In genomic region chr19:16495982-16496612, GRCh38 we compare ENCODE assay signal across 9 cellular contexts. TPM values are rescaled to one million over a fixed set of nuclear protein-coding genes. Genes with fewer than 3 reads are reported as not detected.
A peak's percentile ranks its signal among the peaks of the same experiment; 100 is the strongest.
DNase-seq lines count a peak whose midpoint lies in the region; ATAC-seq and TF ChIP-seq lines count a peak whose summit lies in the region.
"Had no signal": no experiment of that assay in that cellular context is flagged by ENCODE, and none has a peak within 500 bp of the region (broad histone marks: within the 10 kb centered on the region; RNA-seq: fewer than 3 reads in every experiment).

Gene C19orf44 (plus strand): TSS chr19:16496394. CDS start chr19:16500793, 4,399 bp downstream.
A gene with protein sequence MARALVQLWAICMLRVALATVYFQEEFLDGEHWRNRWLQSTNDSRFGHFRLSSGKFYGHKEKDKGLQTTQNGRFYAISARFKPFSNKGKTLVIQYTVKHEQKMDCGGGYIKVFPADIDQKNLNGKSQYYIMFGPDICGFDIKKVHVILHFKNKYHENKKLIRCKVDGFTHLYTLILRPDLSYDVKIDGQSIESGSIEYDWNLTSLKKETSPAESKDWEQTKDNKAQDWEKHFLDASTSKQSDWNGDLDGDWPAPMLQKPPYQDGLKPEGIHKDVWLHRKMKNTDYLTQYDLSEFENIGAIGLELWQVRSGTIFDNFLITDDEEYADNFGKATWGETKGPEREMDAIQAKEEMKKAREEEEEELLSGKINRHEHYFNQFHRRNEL (minus strand): TSS chr19:16496167. CDS start chr19:16496129, 38 bp downstream.

- intact Hi-C loops in spleen (cut with DNase I; ENCODE audit: low total_unique reads) = no loop called here

- H3K9me3 ChIP-seq in spleen = no peaks in the 10 kb centered on the region

- TF ChIP-seq POLR2A in spleen (IDR thresholded peaks at IDR 0.05) = peak in 1 of 3 donors; percentile 41

- peaks cover 0 to 23% (median 12%) of the 10 kb centered on the region in 6 donors for H3K4me1 ChIP-seq in spleen

- 1 to 2% (median 1%) methylated on average over 35 to 52 of the region's 52 CpGs for WGBS in spleen, 5 donors

- H3K27ac Mint-ChIP-seq in central memory CD8-positive, alpha-beta T cell (ENCODE audit: low read depth) = peak within 1 kb of the TSS; percentile 86

- peak within 1 kb of the TSS; percentile 60 to 81 (median 74) for H3K4me3 ChIP-seq in spleen

- no peaks in the 10 kb centered on the region for H3K27me3 ChIP-seq in spleen (replicated peaks in 1 of 7)

- H3K27ac ChIP-seq in spleen = peak within 1 kb of the TSS; percentile 55 to 87 (median 80)

- H3K9me3 Mint-ChIP-seq in central memory CD8-positive, alpha-beta T cell = no peaks in the 10 kb centered on the region

- peaks cover 0 to 6% (median 1%) of the 10 kb centered on the region in 6 donors for H3K36me3 ChIP-seq in spleen

- H3K27me3 Mint-ChIP-seq in central memory CD8-positive, alpha-beta T cell = no peaks in the 10 kb centered on the region

- ATAC-seq in GM19025 (IDR thresholded peaks at IDR 0.05; ENCODE audit: low read depth, unreplicated experiment) (peak; percentile 96), HG03280 (IDR thresholded peaks at IDR 0.05; ENCODE audit: unreplicated experiment) (peak; percentile 98)
- ATAC-seq in central memory CD8-positive, alpha-beta T cell (replicated peaks; ENCODE audit: extremely low read depth, poor library complexity, severe bottlenecking) = peak; percentile 100

- no peak; the same call in 1 of the 2 replicates for TF ChIP-seq CTCF in AG09319 (IDR thresholded peaks at IDR 0.05; ENCODE audit: low read depth, low read length)
- TF ChIP-seq CTCF in spleen (IDR thresholded peaks at IDR 0.05 in 8 of 11, conservative IDR thresholded peaks at IDR 0.05 in 3 of 11) = peak in 9 of 11 experiments; percentile 20 to 61 (median 30)

- peaks cover 11% of the 10 kb centered on the region for H3K4me1 Mint-ChIP-seq in central memory CD8-positive, alpha-beta T cell

- H3K4me3 Mint-ChIP-seq in central memory CD8-positive, alpha-beta T cell = peak within 1 kb of the TSS; percentile 88

- H3K36me3 Mint-ChIP-seq in central memory CD8-positive, alpha-beta T cell (ENCODE audit: insufficient read depth) = peaks cover 1% of the 10 kb centered on the region

- DNase-seq in AG09319 (ENCODE audit: extremely low read depth, low read depth) (peak; percentile 93), NCI-H345 (lab: John Stamatoyannopoulos, UW) (peak; percentile 96), inferior parietal cortex (ENCODE audit: extremely low spot score) (peak; percentile 99), spleen (peak; percentile 98)
- peak; percentile 90 to 96 (median 95) for DNase-seq in activated CD4-positive, CD25-positive, alpha-beta regulatory T cell (lab: John Stamatoyannopoulos, UW)
- DNase-seq in central memory CD8-positive, alpha-beta T cell (ENCODE audit: low spot score in 2 of 2) = peak; percentile 89 to 94

RNA-seq across cellular contexts. Expression of gene C19orf44, which starts in this region (rescaled TPM):
- 1 to 10 TPM; 3.1 to 7.5 (median 4.8) TPM for total RNA-seq in spleen
- polyA plus RNA-seq in spleen = 1 to 10 TPM; 2.3 to 4.3 (median 3.8) TPM

RNA-seq across cellular contexts. Expression of the second gene that starts in this region (rescaled TPM):
- total RNA-seq in spleen = not detected
- polyA plus RNA-seq in spleen = under 1 TPM; 0.07 to 0.10 (median 0.08) TPM
- total RNA-seq: T-helper 2 cell treated with Interferon-gamma antibody and Interleukin-4, amounts not matched to agents 100 ng/mL and 5 ng/mL, for 36 hours had no signal

Comparison
In these comparisons a context has a peak if more than half of its experiments do, and no peak if none do; other contexts are left out.
1. Peak in every context shown above with its lines: DNase-seq, ATAC-seq, H3K4me3 ChIP-seq and H3K27ac ChIP-seq.